Comparison of ENCODE assay signal across 1 cellular context in genomic region chr15:93312891-93313486, GRCh38.
TF ChIP-seq lines count a peak whose summit lies in the region.

No MANE protein-coding gene starts in this region.

TF ChIP-seq in GM23338, 12 proteins besides CTCF, POLR2A, EP300 and RAD21 (continued from another document):
- TF ChIP-seq, protein P1, sequence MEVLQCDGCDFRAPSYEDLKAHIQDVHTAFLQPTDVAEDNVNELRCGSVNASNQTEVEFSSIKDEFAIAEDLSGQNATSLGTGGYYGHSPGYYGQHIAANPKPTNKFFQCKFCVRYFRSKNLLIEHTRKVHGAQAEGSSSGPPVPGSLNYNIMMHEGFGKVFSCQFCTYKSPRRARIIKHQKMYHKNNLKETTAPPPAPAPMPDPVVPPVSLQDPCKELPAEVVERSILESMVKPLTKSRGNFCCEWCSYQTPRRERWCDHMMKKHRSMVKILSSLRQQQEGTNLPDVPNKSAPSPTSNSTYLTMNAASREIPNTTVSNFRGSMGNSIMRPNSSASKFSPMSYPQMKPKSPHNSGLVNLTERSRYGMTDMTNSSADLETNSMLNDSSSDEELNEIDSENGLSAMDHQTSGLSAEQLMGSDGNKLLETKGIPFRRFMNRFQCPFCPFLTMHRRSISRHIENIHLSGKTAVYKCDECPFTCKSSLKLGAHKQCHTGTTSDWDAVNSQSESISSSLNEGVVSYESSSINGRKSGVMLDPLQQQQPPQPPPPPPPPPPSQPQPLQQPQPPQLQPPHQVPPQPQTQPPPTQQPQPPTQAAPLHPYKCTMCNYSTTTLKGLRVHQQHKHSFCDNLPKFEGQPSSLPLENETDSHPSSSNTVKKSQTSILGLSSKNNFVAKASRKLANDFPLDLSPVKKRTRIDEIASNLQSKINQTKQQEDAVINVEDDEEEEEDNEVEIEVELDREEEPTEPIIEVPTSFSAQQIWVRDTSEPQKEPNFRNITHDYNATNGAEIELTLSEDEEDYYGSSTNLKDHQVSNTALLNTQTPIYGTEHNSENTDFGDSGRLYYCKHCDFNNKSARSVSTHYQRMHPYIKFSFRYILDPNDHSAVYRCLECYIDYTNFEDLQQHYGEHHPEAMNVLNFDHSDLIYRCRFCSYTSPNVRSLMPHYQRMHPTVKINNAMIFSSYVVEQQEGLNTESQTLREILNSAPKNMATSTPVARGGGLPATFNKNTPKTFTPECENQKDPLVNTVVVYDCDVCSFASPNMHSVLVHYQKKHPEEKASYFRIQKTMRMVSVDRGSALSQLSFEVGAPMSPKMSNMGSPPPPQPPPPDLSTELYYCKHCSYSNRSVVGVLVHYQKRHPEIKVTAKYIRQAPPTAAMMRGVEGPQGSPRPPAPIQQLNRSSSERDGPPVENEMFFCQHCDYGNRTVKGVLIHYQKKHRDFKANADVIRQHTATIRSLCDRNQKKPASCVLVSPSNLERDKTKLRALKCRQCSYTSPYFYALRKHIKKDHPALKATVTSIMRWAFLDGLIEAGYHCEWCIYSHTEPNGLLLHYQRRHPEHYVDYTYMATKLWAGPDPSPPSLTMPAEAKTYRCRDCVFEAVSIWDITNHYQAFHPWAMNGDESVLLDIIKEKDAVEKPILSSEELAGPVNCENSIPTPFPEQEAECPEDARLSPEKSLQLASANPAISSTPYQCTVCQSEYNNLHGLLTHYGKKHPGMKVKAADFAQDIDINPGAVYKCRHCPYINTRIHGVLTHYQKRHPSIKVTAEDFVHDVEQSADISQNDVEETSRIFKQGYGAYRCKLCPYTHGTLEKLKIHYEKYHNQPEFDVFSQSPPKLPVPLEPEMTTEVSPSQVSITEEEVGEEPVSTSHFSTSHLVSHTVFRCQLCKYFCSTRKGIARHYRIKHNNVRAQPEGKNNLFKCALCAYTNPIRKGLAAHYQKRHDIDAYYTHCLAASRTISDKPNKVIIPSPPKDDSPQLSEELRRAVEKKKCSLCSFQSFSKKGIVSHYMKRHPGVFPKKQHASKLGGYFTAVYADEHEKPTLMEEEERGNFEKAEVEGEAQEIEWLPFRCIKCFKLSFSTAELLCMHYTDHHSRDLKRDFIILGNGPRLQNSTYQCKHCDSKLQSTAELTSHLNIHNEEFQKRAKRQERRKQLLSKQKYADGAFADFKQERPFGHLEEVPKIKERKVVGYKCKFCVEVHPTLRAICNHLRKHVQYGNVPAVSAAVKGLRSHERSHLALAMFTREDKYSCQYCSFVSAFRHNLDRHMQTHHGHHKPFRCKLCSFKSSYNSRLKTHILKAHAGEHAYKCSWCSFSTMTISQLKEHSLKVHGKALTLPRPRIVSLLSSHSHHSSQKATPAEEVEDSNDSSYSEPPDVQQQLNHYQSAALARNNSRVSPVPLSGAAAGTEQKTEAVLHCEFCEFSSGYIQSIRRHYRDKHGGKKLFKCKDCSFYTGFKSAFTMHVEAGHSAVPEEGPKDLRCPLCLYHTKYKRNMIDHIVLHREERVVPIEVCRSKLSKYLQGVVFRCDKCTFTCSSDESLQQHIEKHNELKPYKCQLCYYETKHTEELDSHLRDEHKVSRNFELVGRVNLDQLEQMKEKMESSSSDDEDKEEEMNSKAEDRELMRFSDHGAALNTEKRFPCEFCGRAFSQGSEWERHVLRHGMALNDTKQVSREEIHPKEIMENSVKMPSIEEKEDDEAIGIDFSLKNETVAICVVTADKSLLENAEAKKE (CRISPR knock-in tag; IDR thresholded peaks at IDR 0.05), result no peak
- no peak for TF ChIP-seq ZNF331 (CRISPR knock-in tag; IDR thresholded peaks at IDR 0.05; ENCODE audit: low read depth)
